Comparison of ENCODE assay signal across 1 cellular context in genomic region chr22:43848366-43849171, GRCh38.
TF ChIP-seq lines count a peak whose summit lies in the region.

No MANE protein-coding gene starts in this region.

TF ChIP-seq in GM12878, 131 proteins besides CTCF, POLR2A, EP300 and RAD21 (continued from another document):
- TF ChIP-seq GABPA (IDR thresholded peaks at IDR 0.05; ENCODE audit: low read depth) (no peak), ZBED1 (IDR thresholded peaks at IDR 0.05; ENCODE audit: borderline replicate concordance) (no peak), SRF (IDR thresholded peaks at IDR 0.05; ENCODE audit: low read depth in 2 of 2, low read length in 2 of 2) (no peak), IRF3 (IDR thresholded peaks at IDR 0.05) (no peak), ZNF622 (IDR thresholded peaks at IDR 0.05) (no peak), NR2C2 (IDR thresholded peaks at IDR 0.05; ENCODE audit: borderline replicate concordance, control insufficient read depth, insufficient read length, low read depth) (no peak), JUND (IDR thresholded peaks at IDR 0.05; ENCODE audit: low read depth, low read length) (no peak), CHD1 (IDR thresholded peaks at IDR 0.05; ENCODE audit: low read depth, low read length) (no peak), EZH2 (IDR thresholded peaks at IDR 0.05; ENCODE audit: borderline replicate concordance, control insufficient read depth, low read depth, low read length) (no peak), POLR2AphosphoS5 (IDR thresholded peaks at IDR 0.05; ENCODE audit: low read length) (no peak), CHD4 (IDR thresholded peaks at IDR 0.05) (no peak), ZNF207 (IDR thresholded peaks at IDR 0.05; ENCODE audit: borderline replicate concordance) (no peak), MTA3 (IDR thresholded peaks at IDR 0.05; ENCODE audit: borderline replicate concordance, low read length) (no peak), MXI1 (IDR thresholded peaks at IDR 0.05; ENCODE audit: low read depth, low read length) (no peak), FOXK2 (IDR thresholded peaks at IDR 0.05) (no peak), ASH2L (IDR thresholded peaks at IDR 0.05; ENCODE audit: borderline replicate concordance, low read depth) (no peak), ELK1 (IDR thresholded peaks at IDR 0.05; ENCODE audit: low read depth, low read length) (no peak), SMAD5 (IDR thresholded peaks at IDR 0.05; ENCODE audit: low read depth) (no peak)
